29 cellular contexts compared by ENCODE assay signal in the genomic region with DNA sequence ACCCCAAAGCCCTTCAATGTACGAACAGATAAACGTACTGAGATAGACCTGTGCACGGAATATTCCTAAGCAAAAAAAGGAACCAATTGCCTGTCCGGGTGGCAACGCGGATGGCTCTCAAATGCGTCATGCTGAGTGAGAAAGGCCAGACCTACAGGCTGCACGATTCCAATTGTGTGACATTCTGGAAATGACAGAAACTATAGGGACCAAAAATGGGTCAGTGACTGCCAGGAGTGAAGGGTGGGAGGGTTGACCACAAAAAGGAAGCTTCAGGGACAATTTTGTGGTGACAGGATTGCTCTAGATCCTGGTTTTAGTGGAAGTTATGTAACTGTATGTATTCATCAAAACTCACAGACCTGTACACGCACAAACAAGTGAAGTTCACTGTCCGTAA. TPM values are rescaled to one million over a fixed set of nuclear protein-coding genes. Genes with fewer than 3 reads are reported as not detected.
DNase-seq lines count a peak whose midpoint lies in the region; ATAC-seq and TF ChIP-seq lines count a peak whose summit lies in the region.
"Had no signal": no experiment of that assay in that cellular context is flagged by ENCODE, and none has a peak within 500 bp of the region (broad histone marks: within the 10 kb centered on the region; RNA-seq: fewer than 3 reads in every experiment).

No MANE protein-coding gene starts in this region.

- TF ChIP-seq CTCF in left ventricle myocardium inferior (IDR thresholded peaks at IDR 0.05; ENCODE audit: borderline replicate concordance) (no peak), suprapubic skin (IDR thresholded peaks at IDR 0.05) (no peak), GM10266 (IDR thresholded peaks at IDR 0.05; ENCODE audit: control insufficient read depth, insufficient read depth, low read depth, missing control alignments) (no peak)

- intact Hi-C loops in left ventricle myocardium superior (cut with micrococcal nuclease) (no loop called here), left ventricle myocardium inferior (cut with micrococcal nuclease) (no loop called here)

- TF ChIP-seq EP300 in suprapubic skin (IDR thresholded peaks at IDR 0.05): no peak

- H3K4me3 ChIP-seq in left ventricle myocardium inferior: no peak overlapping the region
- no peak overlapping the region for H3K4me3 ChIP-seq in suprapubic skin
- H3K4me3 ChIP-seq: breast epithelium, hepatocyte, right lobe of liver had no signal

- H3K4me3 Mint-ChIP-seq in natural killer cell treated with Interleukin-12 subunit alpha and Interleukin-12 subunit beta and Interleukin-15 and Interleukin-18, amount 100 ng/mL, for 72 hours: no peak overlapping the region
- H3K4me3 Mint-ChIP-seq: activated CD8-positive, alpha-beta T cell treated with anti-CD3 and anti-CD28 coated beads, Interleukin-2, amount 10 ng/mL, durations not matched to agents 7 days and 5 days; B cell; stimulated activated naive CD8-positive, alpha-beta T cell treated with anti-CD3 and anti-CD28 coated beads, Interleukin-15, amount 100 ng/mL, for 72 hours had no signal

- H3K9me3 ChIP-seq in left ventricle myocardium inferior (replicated peaks) (peaks cover 4% of the 10 kb centered on the region), suprapubic skin (no peaks in the 10 kb centered on the region)
- H3K9me3 ChIP-seq: breast epithelium, right lobe of liver had no signal

- H3K27me3 ChIP-seq in left ventricle myocardium inferior (ENCODE audit: low read depth): peaks cover 50% of the 10 kb centered on the region
- peaks cover 14% of the 10 kb centered on the region for H3K27me3 ChIP-seq in suprapubic skin
- H3K27me3 ChIP-seq: breast epithelium, hepatocyte, right lobe of liver had no signal

- H3K27ac ChIP-seq in left ventricle myocardium inferior (replicated peaks): no peak overlapping the region
- no peak overlapping the region for H3K27ac ChIP-seq in suprapubic skin
- H3K27ac ChIP-seq: breast epithelium, hepatocyte, right lobe of liver, VCaP had no signal

- H3K36me3 Mint-ChIP-seq in natural killer cell treated with Interleukin-12 subunit alpha and Interleukin-12 subunit beta and Interleukin-15 and Interleukin-18, amount 100 ng/mL, for 72 hours: no peaks in the 10 kb centered on the region
- H3K36me3 Mint-ChIP-seq: activated naive CD4-positive, alpha-beta T cell treated with anti-CD3 and anti-CD28 coated beads, Interleukin-2, amount 50 U/mL, for 72 hours had no signal

- no peaks in the 10 kb centered on the region for H3K9me3 Mint-ChIP-seq in natural killer cell treated with Interleukin-12 subunit alpha and Interleukin-12 subunit beta and Interleukin-15 and Interleukin-18, amount 100 ng/mL, for 72 hours
- H3K9me3 Mint-ChIP-seq: activated naive CD4-positive, alpha-beta T cell treated with anti-CD3 and anti-CD28 coated beads, Interleukin-2, amount 50 U/mL, for 72 hours; stimulated activated naive CD8-positive, alpha-beta T cell treated with anti-CD3 and anti-CD28 coated beads, Interleukin-15, amount 100 ng/mL, for 72 hours had no signal

- peak; percentile 25 for ATAC-seq in left ventricle myocardium superior
- no peak for ATAC-seq in natural killer cell treated with Interleukin-12 subunit alpha and Interleukin-12 subunit beta and Interleukin-15 and Interleukin-18, amount 100 ng/mL, for 72 hours
- ATAC-seq: activated CD8-positive, alpha-beta T cell treated with anti-CD3 and anti-CD28 coated beads, Interleukin-2, amount 10 ng/mL, durations not matched to agents 7 days and 5 days; activated naive CD4-positive, alpha-beta T cell treated with anti-CD3 and anti-CD28 coated beads, Interleukin-2, amount 50 U/mL, for 72 hours; HCT116; HepG2; stimulated activated naive CD8-positive, alpha-beta T cell treated with anti-CD3 and anti-CD28 coated beads, Interleukin-15, amount 100 ng/mL, for 72 hours had no signal

- 63% methylated on average over 10 of the region's 10 CpGs for WGBS in suprapubic skin

- no peak for TF ChIP-seq POLR2A in suprapubic skin (IDR thresholded peaks at IDR 0.05)

- H3K4me1 ChIP-seq in left ventricle myocardium inferior: no peaks in the 10 kb centered on the region
- H3K4me1 ChIP-seq in suprapubic skin: no peaks in the 10 kb centered on the region
- H3K4me1 ChIP-seq: breast epithelium, right lobe of liver had no signal

- peaks cover 0 to 4% of the 10 kb centered on the region in 2 donors for H3K4me1 Mint-ChIP-seq in natural killer cell treated with Interleukin-12 subunit alpha and Interleukin-12 subunit beta and Interleukin-15 and Interleukin-18, amount 100 ng/mL, for 72 hours (ENCODE audit: low read depth in 2 of 2)
- H3K4me1 Mint-ChIP-seq: B cell; stimulated activated naive CD8-positive, alpha-beta T cell treated with anti-CD3 and anti-CD28 coated beads, Interleukin-15, amount 100 ng/mL, for 72 hours had no signal

- DNase-seq in left ventricle myocardium superior (no peak), left ventricle myocardium inferior (no peak), NOMO-1 (lab: John Stamatoyannopoulos, UW; ENCODE audit: unreplicated experiment in 2 of 2) (peak; percentile 77 to 83), UCSD-AML1 (lab: John Stamatoyannopoulos, UW; ENCODE audit: unreplicated experiment) (peak; percentile 39), activated T-cell treated with anti-CD3 and anti-CD28 coated beads for 4 hours (no peak), suprapubic skin (ENCODE audit: low spot score in 2 of 2) (no peak), GM10266 (ENCODE audit: extremely low spot score) (no peak)
- DNase-seq in natural killer cell treated with Interleukin-12 subunit alpha and Interleukin-12 subunit beta and Interleukin-15 and Interleukin-18, amount 100 ng/mL, for 72 hours (ENCODE audit: low spot score): no peak
- DNase-seq: activated CD4-positive, alpha-beta T cell treated with anti-CD3 and anti-CD28 coated beads for 4 hours; activated CD8-positive, alpha-beta T cell treated with anti-CD3 and anti-CD28 coated beads, Interleukin-2, amount 10 ng/mL, durations not matched to agents 7 days and 5 days; anterior cingulate cortex; COR-L47; Karpas-422; NCI-H1048; NCI-H446; NCI-H748 treated with DMSO at 0.1 percent for 48 hours; right lobe of liver; stimulated activated CD8-positive, alpha-beta memory T cell treated with anti-CD3 and anti-CD28 coated beads, Interleukin-4, amount 100 ng/mL, for 48 hours; stimulated activated naive CD8-positive, alpha-beta T cell treated with anti-CD3 and anti-CD28 coated beads, Interleukin-15, amount 100 ng/mL, for 72 hours had no signal

- H3K36me3 ChIP-seq in left ventricle myocardium inferior: no peaks in the 10 kb centered on the region
- H3K36me3 ChIP-seq in suprapubic skin: no peaks in the 10 kb centered on the region
- H3K36me3 ChIP-seq: breast epithelium, right lobe of liver had no signal

- H3K27me3 Mint-ChIP-seq in natural killer cell treated with Interleukin-12 subunit alpha and Interleukin-12 subunit beta and Interleukin-15 and Interleukin-18, amount 100 ng/mL, for 72 hours: peaks cover 3 to 24% of the 10 kb centered on the region in 2 donors

- H3K27ac Mint-ChIP-seq in natural killer cell treated with Interleukin-12 subunit alpha and Interleukin-12 subunit beta and Interleukin-15 and Interleukin-18, amount 100 ng/mL, for 72 hours: no peak overlapping the region
- H3K27ac Mint-ChIP-seq: activated CD8-positive, alpha-beta T cell treated with anti-CD3 and anti-CD28 coated beads, Interleukin-2, amount 10 ng/mL, durations not matched to agents 7 days and 5 days; activated naive CD4-positive, alpha-beta T cell treated with anti-CD3 and anti-CD28 coated beads, Interleukin-2, amount 50 U/mL, for 72 hours; B cell; stimulated activated naive CD8-positive, alpha-beta T cell treated with anti-CD3 and anti-CD28 coated beads, Interleukin-15, amount 100 ng/mL, for 72 hours had no signal

RNA-seq across cellular contexts. Expression of a gene that starts 24.0 kb away (rescaled TPM):
- total RNA-seq in left ventricle myocardium superior (not detected), left ventricle myocardium inferior (not detected), suprapubic skin (100 to 1,000 TPM; 141 to 280 (median 193) TPM)
- total RNA-seq in natural killer cell treated with Interleukin-12 subunit alpha and Interleukin-12 subunit beta and Interleukin-15 and Interleukin-18, amount 100 ng/mL, for 72 hours: not detected
- total RNA-seq: activated CD8-positive, alpha-beta T cell treated with anti-CD3 and anti-CD28 coated beads, Interleukin-2, amount 10 ng/mL, durations not matched to agents 7 days and 5 days; activated naive CD4-positive, alpha-beta T cell treated with anti-CD3 and anti-CD28 coated beads, Interleukin-2, amount 50 U/mL, for 72 hours; B cell; endothelial cell of umbilical vein; frontal cortex; mesenteric fat pad had no signal

RNA-seq across cellular contexts. Expression of a gene that starts 28.0 kb away (rescaled TPM):
- not detected for total RNA-seq in left ventricle myocardium superior
- not detected for total RNA-seq in left ventricle myocardium inferior
- total RNA-seq in suprapubic skin: 10 to 100 TPM; 17.4 to 63.6 (median 27.2) TPM
- 1 to 10 TPM in 1 of 2 donors, not detected in 1; 1.4 TPM for total RNA-seq in natural killer cell treated with Interleukin-12 subunit alpha and Interleukin-12 subunit beta and Interleukin-15 and Interleukin-18, amount 100 ng/mL, for 72 hours
- total RNA-seq: activated naive CD4-positive, alpha-beta T cell treated with anti-CD3 and anti-CD28 coated beads, Interleukin-2, amount 50 U/mL, for 72 hours; endothelial cell of umbilical vein; frontal cortex had no signal

RNA-seq across cellular contexts. Expression of a gene that starts 42.1 kb away (rescaled TPM):
- total RNA-seq in left ventricle myocardium superior: 22.9 TPM
- 19.7 TPM for total RNA-seq in left ventricle myocardium inferior
- total RNA-seq in suprapubic skin: 100 to 1,000 TPM in 2 of 4 donors, 10 to 100 TPM in 2; 70.4 to 134 (median 107) TPM
- total RNA-seq in natural killer cell treated with Interleukin-12 subunit alpha and Interleukin-12 subunit beta and Interleukin-15 and Interleukin-18, amount 100 ng/mL, for 72 hours: 100 to 1,000 TPM; 240 to 358 TPM
- total RNA-seq: endothelial cell of umbilical vein had no signal

RNA-seq across cellular contexts. Expression of a gene that starts 47.0 kb away (rescaled TPM):
- total RNA-seq in left ventricle myocardium superior (1,004 TPM), left ventricle myocardium inferior (831 TPM), suprapubic skin (100 to 1,000 TPM; 319 to 596 (median 469) TPM)
- 100 to 1,000 TPM; 350 to 592 TPM for total RNA-seq in natural killer cell treated with Interleukin-12 subunit alpha and Interleukin-12 subunit beta and Interleukin-15 and Interleukin-18, amount 100 ng/mL, for 72 hours

Comparison
In these comparisons a context has a peak if more than half of its experiments do, and no peak if none do; other contexts are left out.
1. DNase-seq: peak in NOMO-1 (2 of 2) and UCSD-AML1 (single experiment); none in left ventricle myocardium superior (single experiment), left ventricle myocardium inferior (single experiment), activated T-cell treated with anti-CD3 and anti-CD28 coated beads for 4 hours (single experiment), suprapubic skin (0 of 2), GM10266 (single experiment) and natural killer cell treated with Interleukin-12 subunit alpha and Interleukin-12 subunit beta and Interleukin-15 and Interleukin-18, amount 100 ng/mL, for 72 hours (single experiment).
2. RNA of a gene that starts 24.0 kb away (total RNA-seq): 141 to 280 TPM in suprapubic skin; not detected in left ventricle myocardium superior (single experiment), not detected in left ventricle myocardium inferior (single experiment) and not detected in natural killer cell treated with Interleukin-12 subunit alpha and Interleukin-12 subunit beta and Interleukin-15 and Interleukin-18, amount 100 ng/mL, for 72 hours; every median in the first group is over 100 times any median in the second.
3. RNA of a gene that starts 28.0 kb away (total RNA-seq): 17.4 to 63.6 TPM in suprapubic skin; 1.4 TPM in natural killer cell treated with Interleukin-12 subunit alpha and Interleukin-12 subunit beta and Interleukin-15 and Interleukin-18, amount 100 ng/mL, for 72 hours, not detected in left ventricle myocardium superior (single experiment) and not detected in left ventricle myocardium inferior (single experiment); every median in the first group is over 4 times any median in the second.